ENCODE assay signal across 9 cellular contexts in genomic region chr19:49403404-49404187, GRCh38. TPM values are rescaled to one million over a fixed set of nuclear protein-coding genes. Genes with fewer than 3 reads are reported as not detected.
DNase-seq lines count a peak whose midpoint lies in the region; ATAC-seq, FAIRE-seq and TF ChIP-seq lines count a peak whose summit lies in the region.
"Had no signal": no experiment of that assay in that cellular context is flagged by ENCODE, and none has a peak within 500 bp of the region (broad histone marks: within the 10 kb centered on the region; RNA-seq: fewer than 3 reads in every experiment).

No MANE protein-coding gene starts in this region.

- ATAC-seq in HCT116 (peak; percentile 83), GM19452 (IDR thresholded peaks at IDR 0.05; ENCODE audit: unreplicated experiment) (no peak)

- H2BK120ac ChIP-seq in neuronal stem cell (ENCODE audit: low read depth, low read length) = no peak overlapping the region

- H3K79me2 ChIP-seq in HCT116 (ENCODE audit: insufficient read depth, low read length) (no peaks in the 10 kb centered on the region), astrocyte (ENCODE audit: insufficient read depth, low read length) (no peaks in the 10 kb centered on the region)

- no peak overlapping the region for H2AFZ ChIP-seq in HCT116 (ENCODE audit: low read depth, low read length, poor library complexity, severe bottlenecking)
- no peak overlapping the region for H2AFZ ChIP-seq in astrocyte (ENCODE audit: low read depth, low read length)
- peak overlapping the region; percentile 56 for H2AFZ ChIP-seq in neuronal stem cell (ENCODE audit: low read length)

- H3K4ac ChIP-seq in neuronal stem cell (ENCODE audit: low read length) = no peak overlapping the region

- H4K91ac ChIP-seq in neuronal stem cell (ENCODE audit: low read depth, low read length, poor library complexity) = no peak overlapping the region

- H3K4me2 ChIP-seq in HCT116 (ENCODE audit: low read length) (peak overlapping the region; percentile 56), astrocyte (ENCODE audit: low read length) (no peak overlapping the region), neuronal stem cell (ENCODE audit: insufficient read depth, low read length, poor library complexity, severe bottlenecking) (peak overlapping the region; percentile 28)

- H3K9me3 ChIP-seq in HCT116 (ENCODE audit: control insufficient read depth in 1 of 2, insufficient read depth in 1 of 2, low read depth in 1 of 2, low read length in 2 of 2) = no peaks in the 10 kb centered on the region
- no peaks in the 10 kb centered on the region for H3K9me3 ChIP-seq in astrocyte (ENCODE audit: insufficient read depth, low read depth, low read length)
- no peaks in the 10 kb centered on the region for H3K9me3 ChIP-seq in neuronal stem cell (replicated peaks in 1 of 2; ENCODE audit: control insufficient read depth in 2 of 2, insufficient read depth in 1 of 2, low read depth in 1 of 2, low read length in 2 of 2)
- no peaks in the 10 kb centered on the region for H3K9me3 ChIP-seq in sigmoid colon
- H3K9me3 ChIP-seq: MG63 had no signal

- H3K14ac ChIP-seq in neuronal stem cell (ENCODE audit: low read length) = no peak overlapping the region

- H3K79me1 ChIP-seq in neuronal stem cell (ENCODE audit: low read depth, low read length) = no peaks in the 10 kb centered on the region

- no peak for FAIRE-seq in astrocyte (lab: Jason Lieb, UNC)

- H3K27ac Mint-ChIP-seq in astrocyte (ENCODE audit: unreplicated experiment) = no peak overlapping the region

- no peak overlapping the region for H2BK12ac ChIP-seq in neuronal stem cell (ENCODE audit: low read length)

- peaks cover 20% of the 10 kb centered on the region for H3K27me3 Mint-ChIP-seq in astrocyte (ENCODE audit: low read depth, unreplicated experiment)

- CTCF ChIA-PET in HCT116 (lab: Charles Lee) = interaction anchor here (0.7 to 1.3 kb wide), 4 partner anchors 12 to 167 kb away, joined by 3 to 7 read pairs (median 3); no protein-coding TSS in a partner anchor

- TF ChIP-seq CTCF in HCT116 (IDR thresholded peaks at IDR 0.05 in 2 of 3, conservative IDR thresholded peaks at IDR 0.05 in 1 of 3; ENCODE audit: borderline replicate concordance in 1 of 3, insufficient read depth in 1 of 3, low read depth in 2 of 3, low read length in 2 of 3) (no peak), astrocyte (IDR thresholded peaks at IDR 0.05; ENCODE audit: insufficient read depth, low read depth, low read length) (no peak), sigmoid colon (IDR thresholded peaks at IDR 0.05) (no peak)

- no peak for TF ChIP-seq EP300 in sigmoid colon (IDR thresholded peaks at IDR 0.05)

- H3K36me3 ChIP-seq in HCT116 (ENCODE audit: control insufficient read depth in 1 of 2, insufficient read depth in 2 of 2, low read length in 2 of 2) (no peaks in the 10 kb centered on the region), astrocyte (ENCODE audit: insufficient read depth, low read length) (no peaks in the 10 kb centered on the region), neuronal stem cell (replicated peaks in 1 of 2; ENCODE audit: control insufficient read depth in 2 of 2, insufficient read depth in 2 of 2, low read length in 2 of 2) (no peaks in the 10 kb centered on the region), sigmoid colon (no peaks in the 10 kb centered on the region)
- H3K36me3 ChIP-seq: MG63 had no signal

- H4K8ac ChIP-seq in neuronal stem cell (ENCODE audit: low read depth, low read length) = no peak overlapping the region

- H3K27me3 ChIP-seq in HCT116 (ENCODE audit: insufficient read depth, low read length) (no peaks in the 10 kb centered on the region), astrocyte (ENCODE audit: insufficient read depth, low read length) (no peaks in the 10 kb centered on the region), neuronal stem cell (ENCODE audit: control insufficient read depth in 3 of 3, insufficient read depth in 3 of 3, low read depth in 1 of 3, low read length in 3 of 3) (peaks cover 0 to 6% (median 0%) of the 10 kb centered on the region in 3 experiments), sigmoid colon (peaks cover 0 to 4% (median 0%) of the 10 kb centered on the region in 3 donors)
- H3K27me3 ChIP-seq: MG63 had no signal

- RAD21 ChIA-PET in HCT116 (lab: Charles Lee; ENCODE audit: low non-redundant PET in 1 of 2, low total read pairs in 2 of 2, uncharacterized antibody in 2 of 2, unreplicated experiment in 2 of 2) = no interaction called here

- H2AK5ac ChIP-seq in neuronal stem cell (ENCODE audit: low read depth, low read length) = peak overlapping the region; percentile 10

- H3K23ac ChIP-seq in neuronal stem cell (ENCODE audit: low read depth, low read length, poor library complexity) = no peak overlapping the region

- H3K36me3 Mint-ChIP-seq in astrocyte (ENCODE audit: low read depth, unreplicated experiment) = peaks cover 4% of the 10 kb centered on the region

- DNase-seq in HCT116 (ENCODE audit: low read depth, low spot score) = no peak
- DNase-seq in NCI-H2107 (lab: John Stamatoyannopoulos, UW) = peak; percentile 85
- DNase-seq in astrocyte (ENCODE audit: low read depth) = peak; percentile 20
- DNase-seq in neuronal stem cell (ENCODE audit: low spot score) = no peak
- no peak for DNase-seq in sigmoid colon
- no peak for DNase-seq in T-helper 2 cell
- DNase-seq: MG63 had no signal

- no peak overlapping the region for H3K9ac ChIP-seq in HCT116 (ENCODE audit: low read length)
- H3K9ac ChIP-seq in astrocyte (ENCODE audit: low read length) = no peak overlapping the region
- H3K9ac ChIP-seq in neuronal stem cell (ENCODE audit: low read depth, low read length, poor library complexity) = no peak overlapping the region

- H3K18ac ChIP-seq in neuronal stem cell (ENCODE audit: low read length) = peak overlapping the region; percentile 40

- peak overlapping the region; percentile 18 for H2BK15ac ChIP-seq in neuronal stem cell (ENCODE audit: low read length)

- no peaks in the 10 kb centered on the region for H3K9me3 Mint-ChIP-seq in astrocyte (ENCODE audit: unreplicated experiment)

- H3K4me3 Mint-ChIP-seq in astrocyte (ENCODE audit: unreplicated experiment) = no peak overlapping the region

- no peak for TF ChIP-seq RAD21 in HCT116 (IDR thresholded peaks at IDR 0.05; ENCODE audit: low read depth)

- peak overlapping the region; percentile 7 for H2BK5ac ChIP-seq in neuronal stem cell (ENCODE audit: low read length)

- no peak overlapping the region for H3K4me3 ChIP-seq in HCT116 (replicated peaks in 1 of 2; ENCODE audit: low read depth in 1 of 2, low read length in 2 of 2)
- no peak overlapping the region for H3K4me3 ChIP-seq in astrocyte (ENCODE audit: insufficient read depth, low read depth, low read length)
- H3K4me3 ChIP-seq in neuronal stem cell (ENCODE audit: low read length in 2 of 2) = no peak overlapping the region
- H3K4me3 ChIP-seq in sigmoid colon = no peak overlapping the region
- H3K4me3 ChIP-seq: MG63 had no signal

- peaks cover 7% of the 10 kb centered on the region for H3K4me1 Mint-ChIP-seq in astrocyte (ENCODE audit: low read depth, unreplicated experiment)

- no peak for TF ChIP-seq POLR2A in HCT116 (IDR thresholded peaks at IDR 0.05; ENCODE audit: borderline replicate concordance, extremely low read depth, insufficient read depth, insufficient read length)
- TF ChIP-seq POLR2A in sigmoid colon (IDR thresholded peaks at IDR 0.05) = no peak

- intact Hi-C loops in HCT116 (cut with micrococcal nuclease) = no loop called here
- intact Hi-C loops in sigmoid colon (cut with DNase I) = no loop called here

- H4K20me1 ChIP-seq in HCT116 (ENCODE audit: insufficient read depth) (no peaks in the 10 kb centered on the region), astrocyte (ENCODE audit: insufficient read depth, low read length) (no peaks in the 10 kb centered on the region)

- no CpG with 5 or more reads among the region's 7 CpGs for WGBS in neuronal stem cell (ENCODE audit: extremely low coverage in 2 of 2, insufficient read length in 2 of 2, insufficient replicate concordance in 1 of 2), 2 donors
- whole genome bisulfite sequencing in sigmoid colon, 2 donors = 57 to 69% methylated on average over 7 of the region's 7 CpGs

- POLR2A ChIA-PET in HCT116 (lab: Charles Lee) = interaction anchor here (1.1 to 2.1 kb wide), 3 partner anchors 12 to 48 kb away, joined by 3 to 8 read pairs (median 4); partner anchors contain the start of gene PIH1D1

- no TSS peak for BruUV-seq in HCT116 (replicated peaks; lab: Mats Ljungman, UMichigan)

- no peaks in the 10 kb centered on the region for H3K9me2 ChIP-seq in HCT116 (ENCODE audit: insufficient read depth)

- peaks cover 10 to 15% of the 10 kb centered on the region in 2 experiments; a peak in 3 of 4 replicates for H3K4me1 ChIP-seq in HCT116 (ENCODE audit: control insufficient read depth in 1 of 2, insufficient read depth in 2 of 2, low read length in 2 of 2)
- no peaks in the 10 kb centered on the region for H3K4me1 ChIP-seq in astrocyte (ENCODE audit: insufficient read depth, low read length)
- peaks cover 11 to 22% of the 10 kb centered on the region in 2 donors for H3K4me1 ChIP-seq in neuronal stem cell (ENCODE audit: control insufficient read depth in 2 of 2, insufficient read depth in 1 of 2, low read depth in 1 of 2, low read length in 2 of 2)
- H3K4me1 ChIP-seq in sigmoid colon = no peaks in the 10 kb centered on the region

- H3K27ac ChIP-seq in HCT116 (ENCODE audit: low read depth, low read length) (peak overlapping the region; percentile 46; the same call in 1 of the 2 replicates), astrocyte (ENCODE audit: low read depth, low read length) (no peak overlapping the region), neuronal stem cell (replicated peaks; ENCODE audit: low read length) (peak overlapping the region; percentile 90), sigmoid colon (no peak overlapping the region)

RNA-seq across cellular contexts. Expression of gene KASH5, which starts 15.5 kb away (rescaled TPM):
- total RNA-seq in HCT116 (2021; ENCODE audit: unreplicated experiment) (not detected), astrocyte (not detected in 2 replicates), sigmoid colon (not detected)
- 0.05 TPM in 1 of 2 replicates, not detected in the other for polyA plus RNA-seq in HCT116 (2012)
- 0.17 TPM for polyA plus RNA-seq in neuronal stem cell (2013, experiment 1 of 2)
- polyA plus RNA-seq in neuronal stem cell (2013, experiment 2 of 2) = 0.17 TPM
- polyA plus RNA-seq in sigmoid colon = under 1 TPM in 1 of 3 donors, not detected in 2; 0.04 TPM
- total RNA-seq: skeletal muscle tissue had no signal

RNA-seq across cellular contexts. Expression of gene PTH2, which starts 19.6 kb away (rescaled TPM):
- total RNA-seq in HCT116 (2021; ENCODE audit: unreplicated experiment) (9.5 TPM), astrocyte (not detected in 2 replicates), sigmoid colon (not detected)
- polyA plus RNA-seq in HCT116 (2012) = 2.8 and 4.4 TPM in 2 replicates
- 1.4 TPM for polyA plus RNA-seq in neuronal stem cell (2013, experiment 1 of 2)
- polyA plus RNA-seq in neuronal stem cell (2013, experiment 2 of 2) = 1.6 TPM
- polyA plus RNA-seq in sigmoid colon = not detected
- total RNA-seq: skeletal muscle tissue had no signal

RNA-seq across cellular contexts. Expression of gene GFY, which starts 21.6 kb away (rescaled TPM):
- total RNA-seq in HCT116 (2021; ENCODE audit: unreplicated experiment) (2.6 TPM), astrocyte (not detected in 2 replicates), sigmoid colon (not detected)
- polyA plus RNA-seq in HCT116 (2012) = 3.9 and 4.9 TPM in 2 replicates
- 1.3 TPM for polyA plus RNA-seq in neuronal stem cell (2013, experiment 1 of 2)
- 1.5 TPM for polyA plus RNA-seq in neuronal stem cell (2013, experiment 2 of 2)
- not detected for polyA plus RNA-seq in sigmoid colon
- total RNA-seq: skeletal muscle tissue had no signal

RNA-seq across cellular contexts. Expression of gene SLC17A7, which starts 37.7 kb away (rescaled TPM):
- total RNA-seq in HCT116 (2021; ENCODE audit: unreplicated experiment) (1.8 TPM), astrocyte (0.12 and 0.16 TPM in 2 replicates), sigmoid colon (1 to 10 TPM in 1 of 4 donors, under 1 TPM in 2, not detected in 1; 0.28 to 1.4 (median 0.82) TPM)
- 2.0 and 2.4 TPM in 2 replicates for polyA plus RNA-seq in HCT116 (2012)
- 2.3 TPM for polyA plus RNA-seq in neuronal stem cell (2013, experiment 1 of 2)
- 2.0 TPM for polyA plus RNA-seq in neuronal stem cell (2013, experiment 2 of 2)
- polyA plus RNA-seq in sigmoid colon = 1 to 10 TPM in 1 of 3 donors, under 1 TPM in 2; 0.23 to 1.8 (median 0.41) TPM

RNA-seq across cellular contexts. Expression of gene DKKL1, which starts 39.9 kb away (rescaled TPM):
- 1.0 TPM for total RNA-seq in HCT116 (2021; ENCODE audit: unreplicated experiment)
- polyA plus RNA-seq in HCT116 (2012) = 1.1 TPM in 2 replicates
- 0.89 and 1.1 TPM in 2 replicates for total RNA-seq in astrocyte
- polyA plus RNA-seq in neuronal stem cell (2013, experiment 1 of 2) = 8.4 TPM
- polyA plus RNA-seq in neuronal stem cell (2013, experiment 2 of 2) = 7.5 TPM
- total RNA-seq in sigmoid colon = 1 to 10 TPM in 2 of 4 donors, not detected in 2; 1.8 to 2.0 TPM
- 1 to 10 TPM in 1 of 3 donors, under 1 TPM in 1, not detected in 1; 0.17 to 3.6 TPM for polyA plus RNA-seq in sigmoid colon

Comparison
In these comparisons a context has a peak if more than half of its experiments do, and no peak if none do; other contexts are left out.
1. DNase-seq: peak in NCI-H2107 (single experiment) and astrocyte (single experiment); none in HCT116 (single experiment), neuronal stem cell (single experiment), sigmoid colon (single experiment) and T-helper 2 cell (0 of 5).
2. H3K27ac ChIP-seq: peak in HCT116 (single experiment) and neuronal stem cell (single experiment); none in astrocyte (single experiment) and sigmoid colon (0 of 4).
3. RNA of gene PTH2, which starts 19.6 kb away (total RNA-seq): 9.5 TPM in HCT116 (single experiment); not detected in astrocyte and not detected in sigmoid colon; every median in the first group is over 10 times any median in the second.